15 cellular contexts compared by ENCODE assay signal in genomic region chr10:35371731-35372130, GRCh38. TPM values are rescaled to one million over a fixed set of nuclear protein-coding genes. Genes with fewer than 3 reads are reported as not detected.
A peak's percentile ranks its signal among the peaks of the same experiment; 100 is the strongest.
DNase-seq lines count a peak whose midpoint lies in the region; ATAC-seq and TF ChIP-seq lines count a peak whose summit lies in the region.
"Had no signal": no experiment of that assay in that cellular context is flagged by ENCODE, and none has a peak within 500 bp of the region (broad histone marks: within the 10 kb centered on the region; RNA-seq: fewer than 3 reads in every experiment).

No MANE protein-coding gene starts in this region.

- no peak overlapping the region for H3K4me3 ChIP-seq in lower lobe of right lung

- DNase-seq in lower lobe of right lung (no peak), NCI-H187 treated with DMSO at 0.1 percent for 48 hours (lab: John Stamatoyannopoulos, UW) (no peak)
- no peak for DNase-seq in stimulated activated effector memory CD8-positive, alpha-beta T cell treated with anti-CD3 and anti-CD28 coated beads, Interleukin-12 subunit alpha, Interleukin-12 subunit beta, amount 100 ng/mL, for 72 hours (ENCODE audit: low spot score in 2 of 2)
- DNase-seq: activated CD4-positive, alpha-beta T cell treated with anti-CD3 and anti-CD28 coated beads, Interleukin-2, amount 50 U/mL, for 4 hours; activated effector memory CD4-positive, alpha-beta T cell treated with Interleukin-2 at 50 U/mL for 16 hours; COR-L47; NCI-H1105 treated with DMSO at 0.1 percent for 48 hours; NCI-H510A had no signal

- peaks cover 45% of the 10 kb centered on the region for H3K4me1 Mint-ChIP-seq in activated T-helper 17 cell treated with anti-CD3 and anti-CD28 coated beads, Interleukin-2, amount 50 U/mL, for 72 hours
- H3K4me1 Mint-ChIP-seq in stimulated activated effector memory CD8-positive, alpha-beta T cell treated with anti-CD3 and anti-CD28 coated beads, Interleukin-12 subunit alpha, Interleukin-12 subunit beta, amount 100 ng/mL, for 72 hours = peaks cover 70% of the 10 kb centered on the region

- H3K4me1 ChIP-seq in lower lobe of right lung = peaks cover 67% of the 10 kb centered on the region

- H3K4me3 Mint-ChIP-seq in activated T-helper 17 cell treated with anti-CD3 and anti-CD28 coated beads, Interleukin-2, amount 50 U/mL, for 72 hours = no peak overlapping the region
- no peak overlapping the region for H3K4me3 Mint-ChIP-seq in stimulated activated effector memory CD8-positive, alpha-beta T cell treated with anti-CD3 and anti-CD28 coated beads, Interleukin-12 subunit alpha, Interleukin-12 subunit beta, amount 100 ng/mL, for 72 hours
- H3K4me3 Mint-ChIP-seq: HFFc6; T-helper 2 cell treated with Interferon-gamma antibody and Interleukin-4, amounts not matched to agents 5 μg/mL and 100 μg/mL, for 36 hours had no signal

- H3K27ac Mint-ChIP-seq in activated T-helper 17 cell treated with anti-CD3 and anti-CD28 coated beads, Interleukin-2, amount 50 U/mL, for 72 hours = peak overlapping the region; percentile 40
- H3K27ac Mint-ChIP-seq in stimulated activated effector memory CD8-positive, alpha-beta T cell treated with anti-CD3 and anti-CD28 coated beads, Interleukin-12 subunit alpha, Interleukin-12 subunit beta, amount 100 ng/mL, for 72 hours = peak overlapping the region; percentile 33
- H3K27ac Mint-ChIP-seq: T-helper 2 cell treated with Interferon-gamma antibody and Interleukin-4, amounts not matched to agents 5 μg/mL and 100 μg/mL, for 36 hours had no signal

- H3K27ac ChIP-seq in lower lobe of right lung = peak overlapping the region; percentile 73

- H3K9me3 Mint-ChIP-seq in activated T-helper 17 cell treated with anti-CD3 and anti-CD28 coated beads, Interleukin-2, amount 50 U/mL, for 72 hours = no peaks in the 10 kb centered on the region
- no peaks in the 10 kb centered on the region for H3K9me3 Mint-ChIP-seq in stimulated activated effector memory CD8-positive, alpha-beta T cell treated with anti-CD3 and anti-CD28 coated beads, Interleukin-12 subunit alpha, Interleukin-12 subunit beta, amount 100 ng/mL, for 72 hours
- H3K9me3 Mint-ChIP-seq: T-helper 2 cell treated with Interferon-gamma antibody and Interleukin-4, amounts not matched to agents 5 μg/mL and 100 μg/mL, for 36 hours had no signal

- H3K27me3 Mint-ChIP-seq in activated T-helper 17 cell treated with anti-CD3 and anti-CD28 coated beads, Interleukin-2, amount 50 U/mL, for 72 hours = no peaks in the 10 kb centered on the region

- ATAC-seq in GM18511 (IDR thresholded peaks at IDR 0.05; ENCODE audit: unreplicated experiment) = peak; percentile 34
- no peak for ATAC-seq in activated T-helper 17 cell treated with anti-CD3 and anti-CD28 coated beads, Interleukin-2, amount 50 U/mL, for 72 hours (replicated peaks)
- ATAC-seq in lower lobe of right lung = no peak
- ATAC-seq in stimulated activated effector memory CD8-positive, alpha-beta T cell treated with anti-CD3 and anti-CD28 coated beads, Interleukin-12 subunit alpha, Interleukin-12 subunit beta, amount 100 ng/mL, for 72 hours = no peak
- no peak for ATAC-seq in GM19397 (IDR thresholded peaks at IDR 0.05; ENCODE audit: unreplicated experiment)
- no peak for ATAC-seq in HG02588 (IDR thresholded peaks at IDR 0.05; ENCODE audit: unreplicated experiment)
- ATAC-seq: Panc1 had no signal

- intact Hi-C loops in lower lobe of right lung (cut with DNase I) = no loop called here

- no peaks in the 10 kb centered on the region for H3K27me3 ChIP-seq in lower lobe of right lung (ENCODE audit: low read depth)

- H3K36me3 ChIP-seq in lower lobe of right lung = no peaks in the 10 kb centered on the region

- H3K36me3 Mint-ChIP-seq in activated T-helper 17 cell treated with anti-CD3 and anti-CD28 coated beads, Interleukin-2, amount 50 U/mL, for 72 hours (ENCODE audit: low read depth) = no peaks in the 10 kb centered on the region
- H3K36me3 Mint-ChIP-seq in stimulated activated effector memory CD8-positive, alpha-beta T cell treated with anti-CD3 and anti-CD28 coated beads, Interleukin-12 subunit alpha, Interleukin-12 subunit beta, amount 100 ng/mL, for 72 hours = no peaks in the 10 kb centered on the region

- TF ChIP-seq CTCF in lower lobe of right lung (IDR thresholded peaks at IDR 0.05) = no peak

- H3K9me3 ChIP-seq in lower lobe of right lung = no peaks in the 10 kb centered on the region

RNA-seq across cellular contexts. Expression of gene CCNY, which starts 35.4 kb away (rescaled TPM):
- total RNA-seq in activated T-helper 17 cell treated with anti-CD3 and anti-CD28 coated beads, Interleukin-2, amount 50 U/mL, for 72 hours = 10 to 100 TPM; 29.4 to 42.3 TPM
- total RNA-seq in lower lobe of right lung = 64.5 TPM
